In the genomic region with DNA sequence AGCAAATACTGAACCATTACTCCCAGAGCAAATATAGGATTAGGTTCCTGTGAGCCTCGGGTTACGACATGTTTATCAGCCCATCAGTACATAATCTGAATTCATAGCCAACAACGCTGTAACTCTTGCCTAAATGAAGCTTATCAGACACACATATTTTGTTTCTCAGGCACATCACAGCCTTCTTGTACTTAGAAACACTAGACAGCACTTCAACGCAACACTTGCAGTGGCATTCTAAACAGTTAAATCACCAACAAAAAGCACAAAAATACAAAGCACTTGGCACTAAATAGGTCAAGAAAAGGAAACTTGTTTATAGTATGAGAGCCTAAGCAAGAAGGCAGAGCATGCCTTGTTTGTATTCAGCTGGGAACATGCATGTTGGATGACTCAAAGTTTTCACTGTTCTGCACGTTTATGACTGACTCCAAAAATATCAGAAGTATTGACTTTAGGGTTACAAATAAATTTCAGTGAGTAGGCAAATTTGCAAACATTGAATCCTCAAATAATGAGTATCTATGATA, we compare ENCODE assay signal across 1 cellular context.
TF ChIP-seq lines count a peak whose summit lies in the region.

No MANE protein-coding gene starts in this region.

TF ChIP-seq in HepG2, 621 proteins besides CTCF, POLR2A, EP300 and RAD21 (continued from another document):
- TF ChIP-seq, protein P1, sequence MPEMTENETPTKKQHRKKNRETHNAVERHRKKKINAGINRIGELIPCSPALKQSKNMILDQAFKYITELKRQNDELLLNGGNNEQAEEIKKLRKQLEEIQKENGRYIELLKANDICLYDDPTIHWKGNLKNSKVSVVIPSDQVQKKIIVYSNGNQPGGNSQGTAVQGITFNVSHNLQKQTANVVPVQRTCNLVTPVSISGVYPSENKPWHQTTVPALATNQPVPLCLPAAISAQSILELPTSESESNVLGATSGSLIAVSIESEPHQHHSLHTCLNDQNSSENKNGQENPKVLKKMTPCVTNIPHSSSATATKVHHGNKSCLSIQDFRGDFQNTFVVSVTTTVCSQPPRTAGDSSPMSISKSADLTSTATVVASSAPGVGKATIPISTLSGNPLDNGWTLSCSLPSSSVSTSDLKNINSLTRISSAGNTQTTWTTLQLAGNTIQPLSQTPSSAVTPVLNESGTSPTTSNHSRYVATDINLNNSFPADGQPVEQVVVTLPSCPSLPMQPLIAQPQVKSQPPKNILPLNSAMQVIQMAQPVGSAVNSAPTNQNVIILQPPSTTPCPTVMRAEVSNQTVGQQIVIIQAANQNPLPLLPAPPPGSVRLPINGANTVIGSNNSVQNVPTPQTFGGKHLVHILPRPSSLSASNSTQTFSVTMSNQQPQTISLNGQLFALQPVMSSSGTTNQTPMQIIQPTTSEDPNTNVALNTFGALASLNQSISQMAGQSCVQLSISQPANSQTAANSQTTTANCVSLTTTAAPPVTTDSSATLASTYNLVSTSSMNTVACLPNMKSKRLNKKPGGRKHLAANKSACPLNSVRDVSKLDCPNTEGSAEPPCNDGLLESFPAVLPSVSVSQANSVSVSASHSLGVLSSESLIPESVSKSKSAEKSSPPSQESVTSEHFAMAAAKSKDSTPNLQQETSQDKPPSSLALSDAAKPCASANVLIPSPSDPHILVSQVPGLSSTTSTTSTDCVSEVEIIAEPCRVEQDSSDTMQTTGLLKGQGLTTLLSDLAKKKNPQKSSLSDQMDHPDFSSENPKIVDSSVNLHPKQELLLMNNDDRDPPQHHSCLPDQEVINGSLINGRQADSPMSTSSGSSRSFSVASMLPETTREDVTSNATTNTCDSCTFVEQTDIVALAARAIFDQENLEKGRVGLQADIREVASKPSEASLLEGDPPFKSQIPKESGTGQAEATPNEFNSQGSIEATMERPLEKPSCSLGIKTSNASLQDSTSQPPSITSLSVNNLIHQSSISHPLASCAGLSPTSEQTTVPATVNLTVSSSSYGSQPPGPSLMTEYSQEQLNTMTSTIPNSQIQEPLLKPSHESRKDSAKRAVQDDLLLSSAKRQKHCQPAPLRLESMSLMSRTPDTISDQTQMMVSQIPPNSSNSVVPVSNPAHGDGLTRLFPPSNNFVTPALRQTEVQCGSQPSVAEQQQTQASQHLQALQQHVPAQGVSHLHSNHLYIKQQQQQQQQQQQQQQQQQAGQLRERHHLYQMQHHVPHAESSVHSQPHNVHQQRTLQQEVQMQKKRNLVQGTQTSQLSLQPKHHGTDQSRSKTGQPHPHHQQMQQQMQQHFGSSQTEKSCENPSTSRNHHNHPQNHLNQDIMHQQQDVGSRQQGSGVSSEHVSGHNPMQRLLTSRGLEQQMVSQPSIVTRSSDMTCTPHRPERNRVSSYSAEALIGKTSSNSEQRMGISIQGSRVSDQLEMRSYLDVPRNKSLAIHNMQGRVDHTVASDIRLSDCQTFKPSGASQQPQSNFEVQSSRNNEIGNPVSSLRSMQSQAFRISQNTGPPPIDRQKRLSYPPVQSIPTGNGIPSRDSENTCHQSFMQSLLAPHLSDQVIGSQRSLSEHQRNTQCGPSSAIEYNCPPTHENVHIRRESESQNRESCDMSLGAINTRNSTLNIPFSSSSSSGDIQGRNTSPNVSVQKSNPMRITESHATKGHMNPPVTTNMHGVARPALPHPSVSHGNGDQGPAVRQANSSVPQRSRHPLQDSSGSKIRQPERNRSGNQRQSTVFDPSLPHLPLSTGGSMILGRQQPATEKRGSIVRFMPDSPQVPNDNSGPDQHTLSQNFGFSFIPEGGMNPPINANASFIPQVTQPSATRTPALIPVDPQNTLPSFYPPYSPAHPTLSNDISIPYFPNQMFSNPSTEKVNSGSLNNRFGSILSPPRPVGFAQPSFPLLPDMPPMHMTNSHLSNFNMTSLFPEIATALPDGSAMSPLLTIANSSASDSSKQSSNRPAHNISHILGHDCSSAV (CRISPR knock-in tag; IDR thresholded peaks at IDR 0.05; ENCODE audit: borderline replicate concordance) = no peak
- TF ChIP-seq KDM1A (CRISPR knock-in tag; IDR thresholded peaks at IDR 0.05) = no peak
- no peak for TF ChIP-seq TBX3 (IDR thresholded peaks at IDR 0.05; ENCODE audit: borderline replicate concordance)
- no peak for TF ChIP-seq RCOR2 (CRISPR knock-in tag; IDR thresholded peaks at IDR 0.05)
- no peak for TF ChIP-seq ZNF761 (CRISPR knock-in tag; conservative IDR thresholded peaks at IDR 0.05)
- TF ChIP-seq ZNF343 (CRISPR knock-in tag; IDR thresholded peaks at IDR 0.05) = no peak
- TF ChIP-seq POLR2AphosphoS5 (IDR thresholded peaks at IDR 0.05; ENCODE audit: low read depth, low read length) = no peak
- TF ChIP-seq, protein P2, sequence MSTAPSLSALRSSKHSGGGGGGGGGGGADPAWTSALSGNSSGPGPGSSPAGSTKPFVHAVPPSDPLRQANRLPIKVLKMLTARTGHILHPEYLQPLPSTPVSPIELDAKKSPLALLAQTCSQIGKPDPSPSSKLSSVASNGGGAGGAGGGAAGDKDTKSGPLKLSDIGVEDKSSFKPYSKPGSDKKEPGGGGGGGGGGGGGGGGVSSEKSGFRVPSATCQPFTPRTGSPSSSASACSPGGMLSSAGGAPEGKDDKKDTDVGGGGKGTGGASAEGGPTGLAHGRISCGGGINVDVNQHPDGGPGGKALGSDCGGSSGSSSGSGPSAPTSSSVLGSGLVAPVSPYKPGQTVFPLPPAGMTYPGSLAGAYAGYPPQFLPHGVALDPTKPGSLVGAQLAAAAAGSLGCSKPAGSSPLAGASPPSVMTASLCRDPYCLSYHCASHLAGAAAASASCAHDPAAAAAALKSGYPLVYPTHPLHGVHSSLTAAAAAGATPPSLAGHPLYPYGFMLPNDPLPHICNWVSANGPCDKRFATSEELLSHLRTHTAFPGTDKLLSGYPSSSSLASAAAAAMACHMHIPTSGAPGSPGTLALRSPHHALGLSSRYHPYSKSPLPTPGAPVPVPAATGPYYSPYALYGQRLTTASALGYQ (CRISPR knock-in tag; IDR thresholded peaks at IDR 0.05) = no peak
